Comparison of ENCODE assay signal across 8 cellular contexts in the genomic region with DNA sequence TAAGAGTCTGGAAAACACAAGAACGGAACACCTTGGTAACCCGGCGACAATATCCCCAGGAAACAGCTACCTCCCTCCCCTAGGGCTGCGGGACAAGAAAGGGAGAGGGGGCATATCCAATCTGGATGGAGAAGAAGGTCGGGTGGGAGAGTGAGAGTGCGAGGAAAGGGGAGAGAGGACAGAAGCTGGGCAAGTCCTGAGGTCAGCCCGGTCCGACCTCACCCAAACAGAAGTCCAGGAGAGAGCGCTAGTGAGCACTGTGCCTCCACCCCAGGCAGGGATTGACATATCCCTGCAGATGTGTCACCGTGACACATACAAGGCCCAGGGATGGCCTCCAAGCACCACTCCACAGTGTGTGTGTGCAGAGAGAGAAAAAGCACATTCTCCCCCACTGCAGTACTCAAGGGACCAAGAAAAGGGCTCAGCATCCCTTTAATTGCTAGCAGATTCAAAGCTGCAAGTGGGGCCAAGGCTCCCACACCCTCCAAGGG. TPM values are rescaled to one million over a fixed set of nuclear protein-coding genes. Genes with fewer than 3 reads are reported as not detected.
DNase-seq lines count a peak whose midpoint lies in the region; ATAC-seq and TF ChIP-seq lines count a peak whose summit lies in the region.

No MANE protein-coding gene starts in this region.

- peak; percentile 61 for TF ChIP-seq CTCF in neural cell (IDR thresholded peaks at IDR 0.05; ENCODE audit: poor library complexity, severe bottlenecking)

- no peaks in the 10 kb centered on the region for H3K79me2 ChIP-seq in neural cell (replicated peaks; ENCODE audit: insufficient read depth, low read length)

- no peaks in the 10 kb centered on the region for H3K9me2 ChIP-seq in neural cell (ENCODE audit: insufficient read depth, low read length)

- DNase-seq in stimulated activated naive CD4-positive, alpha-beta T cell treated with Interleukin-2 at 50 U/mL for 16 hours (lab: John Stamatoyannopoulos, UW) = peak; percentile 32
- no peak for DNase-seq in stimulated activated naive CD4-positive, alpha-beta T cell (lab: John Stamatoyannopoulos, UW)
- DNase-seq in NCI-H1694 treated with DMSO at 0.1 percent for 48 hours (lab: John Stamatoyannopoulos, UW) (peak; percentile 30), fibroblast of peridontal ligament (ENCODE audit: extremely low read depth) (peak; percentile 87), aorta (peak; percentile 85 to 88), DMS153 (lab: John Stamatoyannopoulos, UW) (no peak)
- DNase-seq in activated CD4-positive, alpha-beta memory T cell treated with anti-CD3 and anti-CD28 coated beads for 36 hours = peak; percentile 69

- H4K20me1 ChIP-seq in neural cell (ENCODE audit: insufficient read depth) = no peaks in the 10 kb centered on the region

- no peaks in the 10 kb centered on the region for H3K4me1 ChIP-seq in aorta (ENCODE audit: control insufficient read depth in 1 of 2, insufficient read depth in 2 of 2, low read length in 2 of 2)

- peak; percentile 51 for ATAC-seq in aorta (ENCODE audit: low FRiP score)

- no peaks in the 10 kb centered on the region for H3K36me3 Mint-ChIP-seq in activated CD4-positive, alpha-beta memory T cell treated with anti-CD3 and anti-CD28 coated beads for 36 hours

- 6 to 7% methylated on average over 10 of the region's 10 CpGs for WGBS in aorta, 2 donors

- H3K4me3 Mint-ChIP-seq in activated CD4-positive, alpha-beta memory T cell treated with anti-CD3 and anti-CD28 coated beads for 36 hours = no peak overlapping the region

- H3K27me3 Mint-ChIP-seq in activated CD4-positive, alpha-beta memory T cell treated with anti-CD3 and anti-CD28 coated beads for 36 hours = peaks cover 27% of the 10 kb centered on the region

- CTCF ChIA-PET in activated CD4-positive, alpha-beta memory T cell treated with anti-CD3 and anti-CD28 coated beads for 36 hours (lab: Charles Lee) = interaction anchor here (0.7 to 10.3 kb wide), 20 partner anchors 13 to 274 kb away, joined by 3 to 98 read pairs (median 5); partner anchors contain the start of gene FAM50B

- no peak overlapping the region for H2AFZ ChIP-seq in neural cell (ENCODE audit: low read depth, low read length)

- H3K36me3 ChIP-seq in neural cell (ENCODE audit: insufficient read depth, low read length) (no peaks in the 10 kb centered on the region), aorta (ENCODE audit: control insufficient read depth in 1 of 2, insufficient read depth in 2 of 2, low read length in 1 of 2) (no peaks in the 10 kb centered on the region)

- intact Hi-C loops in activated CD4-positive, alpha-beta memory T cell treated with anti-CD3 and anti-CD28 coated beads for 36 hours (cut with micrococcal nuclease) = loop anchor here (1.0 to 5.0 kb wide), 4 partner anchors 101 to 407 kb away; partner anchors contain the start of gene FAM50B
- intact Hi-C loops in aorta (cut with DNase I) = loop anchor here in 1 of 2 donors (5.0 kb wide), 2 partner anchors 94 to 139 kb away; no protein-coding TSS in a partner anchor

- H3K4me2 ChIP-seq in neural cell (ENCODE audit: low read length) = no peak overlapping the region

- TF ChIP-seq EP300 in neural cell (conservative IDR thresholded peaks at IDR 0.05; ENCODE audit: poor library complexity, severe bottlenecking) = no peak

- TF ChIP-seq RAD21 in neural cell (conservative IDR thresholded peaks at IDR 0.05) = peak; percentile 50

- peaks cover 6% of the 10 kb centered on the region for H3K4me1 Mint-ChIP-seq in activated CD4-positive, alpha-beta memory T cell treated with anti-CD3 and anti-CD28 coated beads for 36 hours (ENCODE audit: low read depth)

- POLR2A ChIA-PET in activated CD4-positive, alpha-beta memory T cell treated with anti-CD3 and anti-CD28 coated beads for 36 hours (lab: Charles Lee) = interaction anchor here (1.0 kb wide), 1 partner anchor 101 kb away, joined by 3 read pairs; the partner anchor contains the start of gene FAM50B

- H3K27ac ChIP-seq in neural cell (ENCODE audit: low read length) (no peak overlapping the region), aorta (ENCODE audit: low read depth in 1 of 2, low read length in 2 of 2) (peak overlapping the region; percentile 38 to 97)

- H3K9me3 ChIP-seq in neural cell (ENCODE audit: low read length) (no peaks in the 10 kb centered on the region), aorta (ENCODE audit: control insufficient read depth, low read length) (no peaks in the 10 kb centered on the region)

- H3K4me3 ChIP-seq in neural cell (ENCODE audit: low read length) (no peak overlapping the region), aorta (ENCODE audit: low read length in 2 of 2) (peak overlapping the region; percentile 75 to 98)

- H3K27ac Mint-ChIP-seq in activated CD4-positive, alpha-beta memory T cell treated with anti-CD3 and anti-CD28 coated beads for 36 hours = no peak overlapping the region

- H3F3A ChIP-seq in neural cell (ENCODE audit: insufficient read depth, low read length, poor library complexity, severe bottlenecking) = no peaks in the 10 kb centered on the region

- H3K9ac ChIP-seq in neural cell (ENCODE audit: low read length) = no peak overlapping the region

- no peaks in the 10 kb centered on the region for H3K9me3 Mint-ChIP-seq in activated CD4-positive, alpha-beta memory T cell treated with anti-CD3 and anti-CD28 coated beads for 36 hours

- peaks cover 38% of the 10 kb centered on the region for H3K27me3 ChIP-seq in neural cell (ENCODE audit: insufficient read depth, low read depth, low read length)
- H3K27me3 ChIP-seq in aorta (ENCODE audit: control insufficient read depth in 1 of 2, insufficient read depth in 2 of 2, low read length in 1 of 2) = no peaks in the 10 kb centered on the region

TF ChIP-seq in neural cell, 6 proteins besides CTCF, POLR2A, EP300 and RAD21:
- TF ChIP-seq MXI1 (conservative IDR thresholded peaks at IDR 0.05; ENCODE audit: poor library complexity, severe bottlenecking) = no peak
- no peak for TF ChIP-seq TAF1 (IDR thresholded peaks at IDR 0.05; ENCODE audit: low read depth)
- TF ChIP-seq SMC3 (conservative IDR thresholded peaks at IDR 0.05; ENCODE audit: poor library complexity) = peak; percentile 71

RNA-seq across cellular contexts. Expression of gene PXDC1, which starts 3.3 kb away (rescaled TPM):
- 1 to 10 TPM; 3.9 to 4.8 TPM for total RNA-seq in activated CD4-positive, alpha-beta memory T cell treated with anti-CD3 and anti-CD28 coated beads for 36 hours
- polyA plus RNA-seq in neural cell = 3.9 and 4.2 TPM in 2 replicates
- polyA minus RNA-seq in neural cell = 3.2 and 3.9 TPM in 2 replicates
- 100 to 1,000 TPM; 110 to 222 TPM for total RNA-seq in aorta
- polyA plus RNA-seq in aorta = 100 to 1,000 TPM; 136 to 146 TPM

Comparison
In these comparisons a context has a peak if more than half of its experiments do, and no peak if none do; other contexts are left out.
1. DNase-seq: peak in stimulated activated naive CD4-positive, alpha-beta T cell treated with Interleukin-2 at 50 U/mL for 16 hours (single experiment), NCI-H1694 treated with DMSO at 0.1 percent for 48 hours (single experiment), activated CD4-positive, alpha-beta memory T cell treated with anti-CD3 and anti-CD28 coated beads for 36 hours (single experiment), fibroblast of peridontal ligament (single experiment) and aorta (2 of 2); none in stimulated activated naive CD4-positive, alpha-beta T cell (0 of 6) and DMS153 (single experiment).
2. RNA of gene PXDC1, which starts 3.3 kb away (total RNA-seq): 110 to 222 TPM in aorta; 3.9 to 4.8 TPM in activated CD4-positive, alpha-beta memory T cell treated with anti-CD3 and anti-CD28 coated beads for 36 hours; every median in the first group is over 10 times any median in the second.